In genomic region chr1:150106331-150106730, GRCh38 we compare ENCODE assay signal across 13 cellular contexts.
DNase-seq lines count a peak whose midpoint lies in the region; ATAC-seq and FAIRE-seq lines count a peak whose summit lies in the region.
"Had no signal": no experiment of that assay in that cellular context is flagged by ENCODE, and none has a peak within 500 bp of the region (broad histone marks: within the 10 kb centered on the region; RNA-seq: fewer than 3 reads in every experiment).

No MANE protein-coding gene starts in this region.

- H3K4me3 Mint-ChIP-seq in activated naive CD4-positive, alpha-beta T cell treated with anti-CD3 and anti-CD28 coated beads, Interleukin-2, amount 10 ng/mL, durations not matched to agents 7 days and 5 days, result peak overlapping the region; percentile 50
- peak overlapping the region; percentile 16 for H3K4me3 Mint-ChIP-seq in central memory CD8-positive, alpha-beta T cell
- H3K4me3 Mint-ChIP-seq: HFFc6 had no signal

- peaks cover 66% of the 10 kb centered on the region for H3K4me1 Mint-ChIP-seq in activated naive CD4-positive, alpha-beta T cell treated with anti-CD3 and anti-CD28 coated beads, Interleukin-2, amount 10 ng/mL, durations not matched to agents 7 days and 5 days
- peaks cover 61% of the 10 kb centered on the region for H3K4me1 Mint-ChIP-seq in central memory CD8-positive, alpha-beta T cell

- no peaks in the 10 kb centered on the region for H3K9me3 Mint-ChIP-seq in activated naive CD4-positive, alpha-beta T cell treated with anti-CD3 and anti-CD28 coated beads, Interleukin-2, amount 10 ng/mL, durations not matched to agents 7 days and 5 days
- no peaks in the 10 kb centered on the region for H3K9me3 Mint-ChIP-seq in central memory CD8-positive, alpha-beta T cell
- H3K9me3 Mint-ChIP-seq: HFFc6 had no signal

- H3K27me3 Mint-ChIP-seq in activated naive CD4-positive, alpha-beta T cell treated with anti-CD3 and anti-CD28 coated beads, Interleukin-2, amount 10 ng/mL, durations not matched to agents 7 days and 5 days, result no peaks in the 10 kb centered on the region
- no peaks in the 10 kb centered on the region for H3K27me3 Mint-ChIP-seq in central memory CD8-positive, alpha-beta T cell
- H3K27me3 Mint-ChIP-seq: progenitor cell of endocrine pancreas had no signal

- CTCF ChIA-PET in activated naive CD4-positive, alpha-beta T cell treated with anti-CD3 and anti-CD28 coated beads, Interleukin-2, amount 10 ng/mL, durations not matched to agents 7 days and 5 days (lab: Charles Lee), result no interaction called here

- peak; percentile 70 for ATAC-seq in central memory CD8-positive, alpha-beta T cell (replicated peaks; ENCODE audit: extremely low read depth, poor library complexity, severe bottlenecking)
- ATAC-seq in GM18498 (IDR thresholded peaks at IDR 0.05; ENCODE audit: unreplicated experiment), result no peak

- H3K27ac Mint-ChIP-seq in activated naive CD4-positive, alpha-beta T cell treated with anti-CD3 and anti-CD28 coated beads, Interleukin-2, amount 10 ng/mL, durations not matched to agents 7 days and 5 days, result peak overlapping the region; percentile 92
- peak overlapping the region; percentile 89 for H3K27ac Mint-ChIP-seq in central memory CD8-positive, alpha-beta T cell (ENCODE audit: low read depth)
- H3K27ac Mint-ChIP-seq: HFFc6, progenitor cell of endocrine pancreas had no signal

- DNase-seq in activated naive CD4-positive, alpha-beta T cell treated with anti-CD3 and anti-CD28 coated beads, Interleukin-2, amount 10 ng/mL, durations not matched to agents 7 days and 5 days, result peak; percentile 41
- DNase-seq in activated naive CD4-positive, alpha-beta T cell treated with Interleukin-2 at 50 U/mL for 16 hours, result no peak
- DNase-seq in T-helper 2 cell (peak in 3 of 5 experiments; percentile 9 to 91 (median 25)), urothelium cell line (ENCODE audit: low spot score) (no peak), NCI-H1930 (lab: John Stamatoyannopoulos, UW) (no peak)
- DNase-seq in central memory CD8-positive, alpha-beta T cell (ENCODE audit: low spot score in 2 of 2), result no peak
- DNase-seq in stimulated activated naive CD4-positive, alpha-beta T cell treated with Interleukin-2 at 50 U/mL for 16 hours (lab: John Stamatoyannopoulos, UW), result peak; percentile 7
- DNase-seq: HFFc6, NCI-H2107, transverse colon had no signal

- no peak for FAIRE-seq in urothelium cell line (lab: Jason Lieb, UNC)
- FAIRE-seq: keratinocyte had no signal

- peaks cover 35% of the 10 kb centered on the region for H3K36me3 Mint-ChIP-seq in activated naive CD4-positive, alpha-beta T cell treated with anti-CD3 and anti-CD28 coated beads, Interleukin-2, amount 10 ng/mL, durations not matched to agents 7 days and 5 days
- peaks cover 3% of the 10 kb centered on the region for H3K36me3 Mint-ChIP-seq in central memory CD8-positive, alpha-beta T cell (ENCODE audit: insufficient read depth)

Comparison
In these comparisons a context has a peak if more than half of its experiments do, and no peak if none do; other contexts are left out.
1. DNase-seq: peak in activated naive CD4-positive, alpha-beta T cell treated with anti-CD3 and anti-CD28 coated beads, Interleukin-2, amount 10 ng/mL, durations not matched to agents 7 days and 5 days (single experiment), T-helper 2 cell (3 of 5) and stimulated activated naive CD4-positive, alpha-beta T cell treated with Interleukin-2 at 50 U/mL for 16 hours (single experiment); none in activated naive CD4-positive, alpha-beta T cell treated with Interleukin-2 at 50 U/mL for 16 hours (single experiment), central memory CD8-positive, alpha-beta T cell (0 of 2), urothelium cell line (single experiment) and NCI-H1930 (0 of 2).